In the genomic region with DNA sequence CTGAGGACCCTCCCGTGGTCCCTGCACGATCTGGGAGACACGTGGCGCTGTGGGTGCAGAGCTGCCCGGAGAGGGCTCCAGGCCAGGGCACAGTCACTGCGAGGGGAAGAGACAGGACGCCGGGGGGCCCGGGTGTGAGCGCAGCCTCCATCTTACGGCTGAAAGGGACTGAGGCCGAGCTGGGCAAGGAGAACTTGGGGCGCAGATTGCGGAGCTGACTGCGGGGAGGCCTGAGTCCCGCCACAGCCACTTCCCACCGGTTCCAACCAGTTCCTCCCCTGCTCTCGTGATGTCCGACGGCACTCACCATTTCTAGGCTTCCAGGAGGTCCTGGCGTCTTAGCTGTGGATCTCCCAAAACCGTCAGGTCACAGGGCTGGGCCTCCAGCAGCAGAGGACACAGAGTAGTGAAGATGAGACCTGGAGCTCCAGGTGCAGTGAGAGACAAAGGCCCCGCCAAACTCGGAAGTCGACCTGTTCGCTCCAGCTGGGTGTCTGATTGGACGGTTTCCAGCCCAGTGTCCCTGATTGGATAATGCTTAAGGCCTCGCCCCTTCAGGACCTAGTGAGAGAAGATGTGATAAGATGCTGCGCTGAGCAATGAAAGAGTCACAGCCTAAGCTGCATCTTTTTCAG, we compare ENCODE assay signal across 9 cellular contexts. TPM values are rescaled to one million over a fixed set of nuclear protein-coding genes. Genes with fewer than 3 reads are reported as not detected.
DNase-seq lines count a peak whose midpoint lies in the region; ATAC-seq, FAIRE-seq and TF ChIP-seq lines count a peak whose summit lies in the region.
"Had no signal": no experiment of that assay in that cellular context is flagged by ENCODE, and none has a peak within 500 bp of the region (broad histone marks: within the 10 kb centered on the region; RNA-seq: fewer than 3 reads in every experiment).

No MANE protein-coding gene starts in this region.

- peak overlapping the region; percentile 94 for H3K27ac Mint-ChIP-seq in progenitor cell of endocrine pancreas

- ATAC-seq in HG02642 (IDR thresholded peaks at IDR 0.05; ENCODE audit: poor library complexity, unreplicated experiment): no peak

- no peaks in the 10 kb centered on the region for H3K4me1 Mint-ChIP-seq in progenitor cell of endocrine pancreas (ENCODE audit: low read depth)

- peaks cover 5% of the 10 kb centered on the region for H3K36me3 Mint-ChIP-seq in progenitor cell of endocrine pancreas (ENCODE audit: insufficient read depth)

- no peaks in the 10 kb centered on the region for H3K27me3 Mint-ChIP-seq in progenitor cell of endocrine pancreas

- peak overlapping the region; percentile 88 for H3K4me3 Mint-ChIP-seq in progenitor cell of endocrine pancreas (ENCODE audit: low read depth)

- H3K9me3 Mint-ChIP-seq in progenitor cell of endocrine pancreas (ENCODE audit: low read depth): no peaks in the 10 kb centered on the region

- FAIRE-seq in HTR-8/SVneo (lab: Jason Lieb, UNC): no peak

- DNase-seq in EH (ENCODE audit: low read depth): peak; percentile 0
- peak; percentile 29 to 32 for DNase-seq in activated CD4-positive, alpha-beta T cell treated with anti-CD3 and anti-CD28 coated beads for 24 hours (ENCODE audit: low read depth in 2 of 2)
- peak; percentile 76 for DNase-seq in ecto neural progenitor cell (ENCODE audit: low spot score)
- DNase-seq in progenitor cell of endocrine pancreas (ENCODE audit: low spot score, unreplicated experiment): peak; percentile 49
- no peak for DNase-seq in HTR-8/SVneo (ENCODE audit: insufficient read length, low spot score)
- no peak for DNase-seq in NCI-H524 treated with DMSO at 0.1 percent for 48 hours (lab: John Stamatoyannopoulos, UW)
- no peak for DNase-seq in DMS79 treated with DMSO at 0.1 percent for 48 hours (lab: John Stamatoyannopoulos, UW)
- DNase-seq: hippocampal formation had no signal

- no peak for TF ChIP-seq CTCF in progenitor cell of endocrine pancreas (IDR thresholded peaks at IDR 0.05; ENCODE audit: unreplicated experiment)

RNA-seq across cellular contexts. Expression of gene ZNF253, which starts 4.8 kb away (rescaled TPM):
- total RNA-seq in progenitor cell of endocrine pancreas: 50.0 and 59.4 TPM in 2 replicates

RNA-seq across cellular contexts. Expression of gene ZNF506, which starts 39.3 kb away (rescaled TPM):
- total RNA-seq in progenitor cell of endocrine pancreas: 18.6 and 22.0 TPM in 2 replicates

RNA-seq across cellular contexts. Expression of gene ZNF93, which starts 39.9 kb away (rescaled TPM):
- 36.5 and 40.7 TPM in 2 replicates for total RNA-seq in progenitor cell of endocrine pancreas

Comparison
In these comparisons a context has a peak if more than half of its experiments do, and no peak if none do; other contexts are left out.
1. DNase-seq: peak in EH (single experiment), activated CD4-positive, alpha-beta T cell treated with anti-CD3 and anti-CD28 coated beads for 24 hours (2 of 2), ecto neural progenitor cell (single experiment) and progenitor cell of endocrine pancreas (single experiment); none in HTR-8/SVneo (single experiment), NCI-H524 treated with DMSO at 0.1 percent for 48 hours (single experiment) and DMS79 treated with DMSO at 0.1 percent for 48 hours (single experiment).